22 cellular contexts compared by ENCODE assay signal in the genomic region with DNA sequence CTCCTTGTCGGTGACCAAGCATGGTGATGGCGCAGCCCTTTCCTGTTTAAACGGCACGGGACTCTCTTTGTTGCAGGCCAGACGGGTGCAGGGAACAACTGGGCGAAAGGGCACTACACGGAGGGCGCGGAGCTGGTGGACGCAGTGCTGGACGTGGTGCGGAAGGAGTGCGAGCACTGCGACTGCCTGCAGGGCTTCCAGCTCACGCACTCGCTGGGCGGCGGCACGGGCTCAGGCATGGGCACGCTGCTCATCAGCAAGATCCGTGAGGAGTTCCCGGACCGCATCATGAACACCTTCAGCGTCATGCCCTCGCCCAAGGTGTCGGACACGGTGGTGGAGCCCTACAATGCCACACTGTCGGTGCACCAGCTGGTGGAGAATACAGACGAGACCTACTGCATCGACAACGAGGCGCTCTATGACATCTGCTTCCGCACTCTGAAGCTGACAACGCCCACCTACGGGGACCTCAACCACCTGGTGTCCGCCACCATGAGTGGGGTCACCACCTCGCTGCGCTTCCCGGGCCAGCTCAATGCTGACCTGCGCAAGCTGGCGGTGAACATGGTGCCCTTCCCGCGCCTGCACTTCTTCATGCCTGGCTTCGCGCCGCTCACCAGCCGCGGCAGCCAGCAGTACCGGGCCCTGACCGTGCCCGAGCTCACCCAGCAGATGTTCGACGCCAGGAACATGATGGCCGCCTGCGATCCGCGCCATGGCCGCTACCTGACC.
"Had no signal": no experiment of that assay in that cellular context is flagged by ENCODE, and none has a peak within 500 bp of the region (broad histone marks: within the 10 kb centered on the region; RNA-seq: fewer than 3 reads in every experiment).

No MANE protein-coding gene starts in this region.

- ATAC-seq: mucosa of descending colon, T-helper 17 cell had no signal

- H3K27ac Mint-ChIP-seq: activated CD4-positive, alpha-beta memory T cell treated with anti-CD3 and anti-CD28 coated beads, Interleukin-2, amount 10 ng/mL, durations not matched to agents 7 days and 5 days; activated CD4-positive, alpha-beta T cell treated with anti-CD3 and anti-CD28 coated beads, Interleukin-2, amount 10 ng/mL, durations not matched to agents 24 days and 14 days; activated naive CD4-positive, alpha-beta T cell treated with anti-CD3 and anti-CD28 coated beads, Interleukin-2, amount 50 U/mL, for 24 hours; memory B cell; nephron progenitor cell; T-helper 17 cell had no signal

- H3K4me3 Mint-ChIP-seq: activated CD4-positive, alpha-beta memory T cell treated with anti-CD3 and anti-CD28 coated beads, Interleukin-2, amount 10 ng/mL, durations not matched to agents 7 days and 5 days; activated CD4-positive, alpha-beta T cell treated with anti-CD3 and anti-CD28 coated beads, Interleukin-2, amount 10 ng/mL, durations not matched to agents 24 days and 14 days; activated naive CD4-positive, alpha-beta T cell treated with anti-CD3 and anti-CD28 coated beads, Interleukin-2, amount 50 U/mL, for 24 hours; brain; memory B cell; nephron progenitor cell; T-helper 17 cell had no signal

- H3K4me1 ChIP-seq: parathyroid adenoma had no signal

- H3K9me3 Mint-ChIP-seq: activated CD4-positive, alpha-beta memory T cell treated with anti-CD3 and anti-CD28 coated beads, Interleukin-2, amount 10 ng/mL, durations not matched to agents 7 days and 5 days; activated CD4-positive, alpha-beta T cell treated with anti-CD3 and anti-CD28 coated beads, Interleukin-2, amount 10 ng/mL, durations not matched to agents 24 days and 14 days; activated naive CD4-positive, alpha-beta T cell treated with anti-CD3 and anti-CD28 coated beads, Interleukin-2, amount 50 U/mL, for 24 hours; brain; memory B cell; nephron progenitor cell had no signal

- H3K27me3 Mint-ChIP-seq: activated CD4-positive, alpha-beta memory T cell treated with anti-CD3 and anti-CD28 coated beads, Interleukin-2, amount 10 ng/mL, durations not matched to agents 7 days and 5 days; activated CD4-positive, alpha-beta T cell treated with anti-CD3 and anti-CD28 coated beads, Interleukin-2, amount 10 ng/mL, durations not matched to agents 24 days and 14 days; activated naive CD4-positive, alpha-beta T cell treated with anti-CD3 and anti-CD28 coated beads, Interleukin-2, amount 50 U/mL, for 24 hours; brain; memory B cell; T-helper 17 cell had no signal

- H3K4me3 ChIP-seq: mucosa of descending colon had no signal

- H3K27ac ChIP-seq: parathyroid adenoma had no signal

- DNase-seq: activated CD4-positive, alpha-beta memory T cell treated with anti-CD3 and anti-CD28 coated beads, Interleukin-2, amount 10 ng/mL, durations not matched to agents 7 days and 5 days; activated CD4-positive, alpha-beta T cell treated with anti-CD3 and anti-CD28 coated beads, Interleukin-2, amount 10 ng/mL, durations not matched to agents 24 days and 14 days; activated gamma-delta T cell treated with Interleukin-2 at 50 U/mL for 16 hours; activated T-cell treated with anti-CD3 and anti-CD28 coated beads, Interleukin-2, amount 50 U/mL, for 1 hour; anterior cingulate cortex; caudate nucleus; effector memory CD4-positive, alpha-beta T cell; foreskin melanocyte; hippocampal formation; kidney glomerular epithelial cell; mucosa of descending colon; nephron progenitor cell; nucleus accumbens; stimulated activated CD4-positive, alpha-beta T cell treated with anti-CD3 and anti-CD28 coated beads, Interleukin-2, amount 100 ng/mL, for 48 hours; stimulated activated CD8-positive, alpha-beta memory T cell treated with anti-CD3 and anti-CD28 coated beads, Interleukin-4, amount 100 ng/mL, for 48 hours; stimulated activated naive CD4-positive, alpha-beta T cell; SW 1271; T-helper 17 cell had no signal

- H3K9me3 ChIP-seq: mucosa of descending colon had no signal
